13 cellular contexts compared by ENCODE assay signal in genomic region chr5:116778015-116778414, GRCh38.
A peak's percentile ranks its signal among the peaks of the same experiment; 100 is the strongest.
DNase-seq lines count a peak whose midpoint lies in the region; ATAC-seq and TF ChIP-seq lines count a peak whose summit lies in the region.
"Had no signal": no experiment of that assay in that cellular context is flagged by ENCODE, and none has a peak within 500 bp of the region (broad histone marks: within the 10 kb centered on the region; RNA-seq: fewer than 3 reads in every experiment).

No MANE protein-coding gene starts in this region.

- H3K9me3 ChIP-seq in T-helper 17 cell (ENCODE audit: control insufficient read depth, low read length, poor library complexity, severe bottlenecking) (no peaks in the 10 kb centered on the region), left ventricle myocardium inferior (replicated peaks) (no peaks in the 10 kb centered on the region)
- H3K9me3 ChIP-seq: body of pancreas had no signal

- H3K36me3 Mint-ChIP-seq in T-helper 17 cell (ENCODE audit: low read depth), result no peaks in the 10 kb centered on the region
- H3K36me3 Mint-ChIP-seq in activated CD8-positive, alpha-beta T cell treated with anti-CD3 and anti-CD28 coated beads for 36 hours (ENCODE audit: low read depth), result no peaks in the 10 kb centered on the region
- H3K36me3 Mint-ChIP-seq: activated CD4-positive, alpha-beta memory T cell treated with anti-CD3 and anti-CD28 coated beads for 36 hours had no signal

- no peaks in the 10 kb centered on the region for H3K4me1 Mint-ChIP-seq in T-helper 17 cell
- no peaks in the 10 kb centered on the region for H3K4me1 Mint-ChIP-seq in activated CD8-positive, alpha-beta T cell treated with anti-CD3 and anti-CD28 coated beads for 36 hours (ENCODE audit: low read depth)

- CTCF ChIA-PET in activated CD8-positive, alpha-beta T cell treated with anti-CD3 and anti-CD28 coated beads for 36 hours (lab: Charles Lee), result no interaction called here

- H3K36me3 ChIP-seq in left ventricle myocardium inferior, result no peaks in the 10 kb centered on the region

- no peak overlapping the region for H3K27ac ChIP-seq in left ventricle myocardium inferior (replicated peaks)
- H3K27ac ChIP-seq: body of pancreas, HL-60 had no signal

- no peaks in the 10 kb centered on the region for H3K27me3 ChIP-seq in left ventricle myocardium inferior (ENCODE audit: low read depth)
- H3K27me3 ChIP-seq: body of pancreas had no signal

- H3K27ac Mint-ChIP-seq in T-helper 17 cell, result no peak overlapping the region
- no peak overlapping the region for H3K27ac Mint-ChIP-seq in activated CD8-positive, alpha-beta T cell treated with anti-CD3 and anti-CD28 coated beads for 36 hours
- H3K27ac Mint-ChIP-seq: activated CD4-positive, alpha-beta memory T cell treated with anti-CD3 and anti-CD28 coated beads for 36 hours had no signal

- peaks cover 5% of the 10 kb centered on the region for H3K4me1 ChIP-seq in left ventricle myocardium inferior
- H3K4me1 ChIP-seq: body of pancreas had no signal

- TF ChIP-seq CTCF in left ventricle myocardium inferior (IDR thresholded peaks at IDR 0.05; ENCODE audit: borderline replicate concordance), result no peak
- no peak for TF ChIP-seq CTCF in activated CD8-positive, alpha-beta T cell treated with anti-CD3 and anti-CD28 coated beads for 36 hours (IDR thresholded peaks at IDR 0.05)

- H3K9me3 Mint-ChIP-seq in activated CD8-positive, alpha-beta T cell treated with anti-CD3 and anti-CD28 coated beads for 36 hours, result no peaks in the 10 kb centered on the region
- H3K9me3 Mint-ChIP-seq: activated CD4-positive, alpha-beta memory T cell treated with anti-CD3 and anti-CD28 coated beads for 36 hours had no signal

- POLR2A ChIA-PET in activated CD8-positive, alpha-beta T cell treated with anti-CD3 and anti-CD28 coated beads for 36 hours (lab: Charles Lee), result no interaction called here

- DNase-seq in T-helper 17 cell, result no peak
- peak; percentile 51 for DNase-seq in left kidney (ENCODE audit: low read depth, low spot score)
- no peak for DNase-seq in left ventricle myocardium inferior
- DNase-seq in activated CD8-positive, alpha-beta T cell treated with anti-CD3 and anti-CD28 coated beads for 36 hours, result no peak
- no peak for DNase-seq in dedifferentiated amniotic fluid mesenchymal stem cell (ENCODE audit: extremely low spot score)
- DNase-seq: activated CD4-positive, alpha-beta memory T cell treated with anti-CD3 and anti-CD28 coated beads for 36 hours; DMS79 treated with DMSO at 0.1 percent for 48 hours; NCI-H2029; Right ventricle myocardium superior had no signal

- H3K4me3 ChIP-seq in left ventricle myocardium inferior, result no peak overlapping the region
- H3K4me3 ChIP-seq: body of pancreas had no signal

- intact Hi-C loops in left ventricle myocardium inferior (cut with micrococcal nuclease), result no loop called here
- intact Hi-C loops in activated CD8-positive, alpha-beta T cell treated with anti-CD3 and anti-CD28 coated beads for 36 hours (cut with micrococcal nuclease), result no loop called here

- peaks cover 15% of the 10 kb centered on the region for H3K27me3 Mint-ChIP-seq in T-helper 17 cell
- no peaks in the 10 kb centered on the region for H3K27me3 Mint-ChIP-seq in activated CD8-positive, alpha-beta T cell treated with anti-CD3 and anti-CD28 coated beads for 36 hours
- H3K27me3 Mint-ChIP-seq: activated CD4-positive, alpha-beta memory T cell treated with anti-CD3 and anti-CD28 coated beads for 36 hours had no signal

- peak; percentile 77 for ATAC-seq in HG02678 (IDR thresholded peaks at IDR 0.05; ENCODE audit: unreplicated experiment)
- ATAC-seq in T-helper 17 cell, result peak; percentile 30
- no peak for ATAC-seq in HG02970 (IDR thresholded peaks at IDR 0.05; ENCODE audit: low FRiP score, unreplicated experiment)
- ATAC-seq in activated CD8-positive, alpha-beta T cell treated with anti-CD3 and anti-CD28 coated beads for 36 hours, result no peak
- ATAC-seq: body of pancreas had no signal

- no peak overlapping the region for H3K4me3 Mint-ChIP-seq in T-helper 17 cell
- no peak overlapping the region for H3K4me3 Mint-ChIP-seq in activated CD8-positive, alpha-beta T cell treated with anti-CD3 and anti-CD28 coated beads for 36 hours
- H3K4me3 Mint-ChIP-seq: activated CD4-positive, alpha-beta memory T cell treated with anti-CD3 and anti-CD28 coated beads for 36 hours had no signal

Comparison
In these comparisons a context has a peak if more than half of its experiments do, and no peak if none do; other contexts are left out.
1. ATAC-seq: peak in HG02678 (single experiment) and T-helper 17 cell (single experiment); none in HG02970 (single experiment) and activated CD8-positive, alpha-beta T cell treated with anti-CD3 and anti-CD28 coated beads for 36 hours (single experiment).